Comparison of ENCODE assay signal across 13 cellular contexts in the genomic region with DNA sequence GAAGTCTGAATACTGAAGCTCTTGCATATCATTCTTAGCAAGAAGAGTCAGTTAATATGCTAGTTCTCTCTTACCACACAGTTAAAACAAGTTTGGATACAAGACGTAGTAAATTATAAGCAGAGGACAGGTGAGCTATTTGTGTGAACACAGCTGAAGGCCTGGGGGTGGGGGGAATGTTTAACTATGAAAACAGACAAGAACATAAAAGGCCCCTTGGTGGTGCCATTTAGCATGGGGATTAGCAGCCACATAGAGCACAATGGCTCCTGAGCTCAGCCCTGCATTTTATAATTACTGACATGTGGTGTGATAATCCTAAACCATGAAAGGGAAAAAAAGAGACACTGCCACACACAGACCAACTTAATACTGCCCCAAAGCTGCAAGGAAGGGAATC.
DNase-seq lines count a peak whose midpoint lies in the region; ATAC-seq and TF ChIP-seq lines count a peak whose summit lies in the region.
"Had no signal": no experiment of that assay in that cellular context is flagged by ENCODE, and none has a peak within 500 bp of the region (broad histone marks: within the 10 kb centered on the region; RNA-seq: fewer than 3 reads in every experiment).

No MANE protein-coding gene starts in this region.

- H3F3A ChIP-seq in GM23248 (ENCODE audit: insufficient read depth): peaks cover 28% of the 10 kb centered on the region

- no peak overlapping the region for H3K9ac ChIP-seq in GM23248

- H3K27me3 ChIP-seq in sigmoid colon (no peaks in the 10 kb centered on the region), brain microvascular endothelial cell (replicated peaks) (no peaks in the 10 kb centered on the region), GM23248 (replicated peaks; ENCODE audit: insufficient read depth) (no peaks in the 10 kb centered on the region), thyroid gland (no peaks in the 10 kb centered on the region)
- H3K27me3 ChIP-seq: SJSA1 had no signal

- H3K4me1 Mint-ChIP-seq in central memory CD8-positive, alpha-beta T cell: peaks cover 59% of the 10 kb centered on the region

- TF ChIP-seq POLR2A in sigmoid colon (IDR thresholded peaks at IDR 0.05) (no peak), thyroid gland (IDR thresholded peaks at IDR 0.05) (no peak)

- H3K27ac Mint-ChIP-seq in central memory CD8-positive, alpha-beta T cell (ENCODE audit: low read depth): peak overlapping the region; percentile 69

- ATAC-seq in central memory CD8-positive, alpha-beta T cell (replicated peaks; ENCODE audit: extremely low read depth, poor library complexity, severe bottlenecking): no peak

- H3K9me3 Mint-ChIP-seq in central memory CD8-positive, alpha-beta T cell: no peaks in the 10 kb centered on the region

- peaks cover 33% of the 10 kb centered on the region for H3K79me2 ChIP-seq in GM23248 (ENCODE audit: insufficient read depth)

- peaks cover 0 to 80% (median 75%) of the 10 kb centered on the region in 4 donors for H3K4me1 ChIP-seq in sigmoid colon
- peaks cover 28% of the 10 kb centered on the region for H3K4me1 ChIP-seq in GM23248 (ENCODE audit: insufficient read depth)
- peaks cover 6 to 21% of the 10 kb centered on the region in 2 donors for H3K4me1 ChIP-seq in thyroid gland

- no peaks in the 10 kb centered on the region for H4K20me1 ChIP-seq in GM23248 (ENCODE audit: insufficient read depth)

- no peaks in the 10 kb centered on the region for H3K27me3 Mint-ChIP-seq in central memory CD8-positive, alpha-beta T cell

- peak overlapping the region; percentile 20 for H3K4me3 Mint-ChIP-seq in central memory CD8-positive, alpha-beta T cell

- WGBS in sigmoid colon, 2 donors: 35 to 73% methylated on average over 1 of the region's 1 CpG
- 91 to 100% methylated on average over 1 of the region's 1 CpG for WGBS in GM23248 (ENCODE audit: low coverage in 1 of 2, low lambda C conversion rate in 2 of 2, missing lambda C conversion rate in 2 of 2), 2 experiments
- whole genome bisulfite sequencing in thyroid gland, 2 donors: 93 to 94% methylated on average over 1 of the region's 1 CpG

- no peak overlapping the region for H2AFZ ChIP-seq in GM23248

- H3K9me3 ChIP-seq in sigmoid colon (no peaks in the 10 kb centered on the region), GM23248 (ENCODE audit: low read depth) (no peaks in the 10 kb centered on the region), thyroid gland (no peaks in the 10 kb centered on the region)
- H3K9me3 ChIP-seq: SJSA1, thoracic aorta had no signal

- in situ Hi-C loops in brain microvascular endothelial cell (cut with HindIII; ENCODE audit: low pct_ligation_motif_present, low sequenced_read_pairs): no loop called here
- in situ Hi-C loops in GM23248 (cut with MboI): no loop called here

- no peak overlapping the region for H3K4me2 ChIP-seq in GM23248 (ENCODE audit: unreplicated experiment)

- intact Hi-C loops in sigmoid colon (cut with DNase I) (loop anchor here (1.0 to 5.0 kb wide), 2 partner anchors 36 to 91 kb away; no protein-coding TSS in a partner anchor), thyroid gland (cut with DNase I) (no loop called here)

- TF ChIP-seq EP300 in sigmoid colon (IDR thresholded peaks at IDR 0.05): no peak

- H3K27ac ChIP-seq in sigmoid colon (peak overlapping the region; percentile 45 to 80 (median 75)), brain microvascular endothelial cell (no peak overlapping the region), GM23248 (no peak overlapping the region), thyroid gland (no peak overlapping the region)
- H3K27ac ChIP-seq: SJSA1, thoracic aorta had no signal

- no peaks in the 10 kb centered on the region for H3K36me3 ChIP-seq in sigmoid colon
- H3K36me3 ChIP-seq in brain microvascular endothelial cell (replicated peaks): no peaks in the 10 kb centered on the region
- H3K36me3 ChIP-seq in GM23248 (ENCODE audit: low read depth): peaks cover 9% of the 10 kb centered on the region
- peaks cover 0 to under 1% of the 10 kb centered on the region in 2 donors for H3K36me3 ChIP-seq in thyroid gland
- H3K36me3 ChIP-seq: SJSA1, thoracic aorta had no signal

- H3K9me2 ChIP-seq in GM23248 (ENCODE audit: insufficient read depth): no peaks in the 10 kb centered on the region

- TF ChIP-seq CTCF in sigmoid colon (IDR thresholded peaks at IDR 0.05): no peak
- no peak for TF ChIP-seq CTCF in brain microvascular endothelial cell (IDR thresholded peaks at IDR 0.05; ENCODE audit: low read depth, low read length, missing control alignments)
- TF ChIP-seq CTCF in thyroid gland (IDR thresholded peaks at IDR 0.05): no peak

- no peak overlapping the region for H3K4me3 ChIP-seq in sigmoid colon
- no peak overlapping the region for H3K4me3 ChIP-seq in brain microvascular endothelial cell (ENCODE audit: low read depth, low read length)
- H3K4me3 ChIP-seq in GM23248: no peak overlapping the region
- H3K4me3 ChIP-seq in thyroid gland (replicated peaks in 1 of 3): no peak overlapping the region
- H3K4me3 ChIP-seq: SJSA1, thoracic aorta had no signal

- H3K36me3 Mint-ChIP-seq in central memory CD8-positive, alpha-beta T cell (ENCODE audit: insufficient read depth): peaks cover 44% of the 10 kb centered on the region

- DNase-seq in NCI-H1417 (lab: John Stamatoyannopoulos, UW) (peak in 2 of 3 experiments; percentile 71 to 88), NCI-H1417 treated with DMSO at 0.1 percent for 48 hours (lab: John Stamatoyannopoulos, UW) (no peak), NCI-H345 treated with DMSO at 0.1 percent for 48 hours (lab: John Stamatoyannopoulos, UW; ENCODE audit: unreplicated experiment) (peak; percentile 27), sigmoid colon (no peak), brain microvascular endothelial cell (no peak), GM23248 (no peak), thyroid gland (no peak)
- DNase-seq in central memory CD8-positive, alpha-beta T cell (ENCODE audit: low spot score in 2 of 2): no peak
- DNase-seq: activated CD8-positive, alpha-beta memory T cell treated with anti-CD3 and anti-CD28 coated beads, Interleukin-2, amount 50 U/mL, for 48 hours; caudate nucleus; stimulated activated CD4-positive, alpha-beta T cell treated with anti-CD3 and anti-CD28 coated beads, Interleukin-4, amount 100 ng/mL, for 1 hour had no signal

Comparison
In these comparisons a context has a peak if more than half of its experiments do, and no peak if none do; other contexts are left out.
1. DNase-seq: peak in NCI-H1417 (2 of 3) and NCI-H345 treated with DMSO at 0.1 percent for 48 hours (single experiment); none in NCI-H1417 treated with DMSO at 0.1 percent for 48 hours (single experiment), central memory CD8-positive, alpha-beta T cell (0 of 2), sigmoid colon (single experiment), brain microvascular endothelial cell (single experiment), GM23248 (single experiment) and thyroid gland (0 of 2).
2. H3K27ac ChIP-seq: peak in sigmoid colon (4 of 4); none in brain microvascular endothelial cell (single experiment), GM23248 (single experiment) and thyroid gland (0 of 3).